Comparison of ENCODE assay signal across 1 cellular context in genomic region chr1:2045468-2046224, GRCh38.
TF ChIP-seq lines count a peak whose summit lies in the region.

No MANE protein-coding gene starts in this region.

TF ChIP-seq in HCT116, 20 proteins besides CTCF, POLR2A, EP300 and RAD21 (continued from another document):
- TF ChIP-seq REST (IDR thresholded peaks at IDR 0.05; ENCODE audit: low read depth) = no peak
